1 cellular context compared by ENCODE assay signal in the genomic region with DNA sequence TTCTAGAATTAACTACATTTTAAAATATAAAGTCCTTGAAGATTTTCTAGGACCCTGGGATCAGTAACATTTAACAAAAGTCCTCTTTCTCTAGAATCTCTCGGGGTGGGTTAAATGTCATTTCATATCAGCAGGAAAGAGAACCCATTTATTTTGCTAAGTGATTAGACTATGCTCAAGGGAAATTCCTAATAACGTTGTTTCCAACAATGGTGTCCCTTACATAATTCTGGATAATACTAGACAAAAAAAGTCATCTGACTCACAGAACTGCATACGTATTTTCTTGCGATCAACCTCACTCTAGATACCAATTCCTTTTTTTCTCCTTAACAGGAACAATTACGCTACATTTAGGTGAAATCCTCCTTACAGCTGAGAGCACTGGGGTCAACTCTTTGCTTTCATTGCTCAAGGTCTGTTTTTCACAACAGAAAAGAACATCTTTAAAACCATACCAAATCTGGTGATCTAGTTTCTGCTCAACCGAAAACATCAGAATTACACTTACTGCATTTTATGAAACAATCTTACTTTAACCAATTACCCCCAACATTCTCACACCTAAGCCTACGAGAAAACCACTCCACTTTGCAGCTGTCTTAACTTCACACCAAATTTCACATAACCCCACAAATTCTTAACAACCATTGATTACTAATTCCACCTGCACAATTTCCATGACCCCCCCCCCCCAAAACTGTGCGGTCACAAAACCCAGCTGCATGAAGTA.
TF ChIP-seq lines count a peak whose summit lies in the region.

No MANE protein-coding gene starts in this region.

TF ChIP-seq in endothelial cell of umbilical vein, 7 proteins besides CTCF, POLR2A, EP300 and RAD21:
- no peak for TF ChIP-seq POLR2AphosphoS5 (IDR thresholded peaks at IDR 0.05; ENCODE audit: insufficient read depth, low read depth, low read length)
- TF ChIP-seq, protein P1, sequence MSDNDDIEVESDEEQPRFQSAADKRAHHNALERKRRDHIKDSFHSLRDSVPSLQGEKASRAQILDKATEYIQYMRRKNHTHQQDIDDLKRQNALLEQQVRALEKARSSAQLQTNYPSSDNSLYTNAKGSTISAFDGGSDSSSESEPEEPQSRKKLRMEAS (IDR thresholded peaks at IDR 0.05; ENCODE audit: insufficient read depth, insufficient read length), result no peak
- TF ChIP-seq GATA2 (IDR thresholded peaks at IDR 0.05; ENCODE audit: insufficient read depth, insufficient read length, low read depth, low read length), result no peak
- TF ChIP-seq MYC (IDR thresholded peaks at IDR 0.05; ENCODE audit: low read depth, low read length), result no peak
- TF ChIP-seq FOS (IDR thresholded peaks at IDR 0.05; ENCODE audit: borderline replicate concordance, insufficient read depth, low read length), result no peak
- no peak for TF ChIP-seq EZH2 (IDR thresholded peaks at IDR 0.05; ENCODE audit: borderline replicate concordance, low read depth, low read length, severe bottlenecking)
- no peak for TF ChIP-seq JUN (IDR thresholded peaks at IDR 0.05; ENCODE audit: borderline replicate concordance, insufficient read depth, insufficient read length, low read depth)
